Comparison of ENCODE assay signal across 1 cellular context in the genomic region with DNA sequence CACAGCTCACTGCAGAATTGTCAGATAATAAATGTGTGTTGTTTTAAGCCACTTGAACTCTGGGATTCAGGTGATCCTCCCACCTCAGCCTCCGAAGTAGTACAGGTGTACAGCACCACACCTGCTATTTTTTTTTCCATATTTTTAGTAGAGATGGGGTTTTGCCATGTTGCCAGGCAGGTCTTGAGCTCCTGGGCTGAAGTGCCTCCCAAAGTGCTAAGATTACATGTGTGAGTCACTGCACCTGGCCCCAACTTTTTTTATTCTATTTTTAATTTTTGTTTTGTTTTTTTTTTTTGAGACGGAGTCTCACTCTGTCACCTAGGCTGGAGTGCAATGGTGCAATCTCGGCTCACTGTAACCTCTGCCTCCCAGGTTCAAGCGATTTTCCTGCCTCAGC. TPM values are rescaled to one million over a fixed set of nuclear protein-coding genes. Genes with fewer than 3 reads are reported as not detected.
"Had no signal": no experiment of that assay in that cellular context is flagged by ENCODE, and none has a peak within 500 bp of the region (broad histone marks: within the 10 kb centered on the region; RNA-seq: fewer than 3 reads in every experiment).

No MANE protein-coding gene starts in this region.

RNA-seq across cellular contexts. Expression of gene MET, which starts 28.8 kb away (rescaled TPM):
- polyA plus RNA-seq: IgD-negative memory B cell had no signal
